In the genomic region with DNA sequence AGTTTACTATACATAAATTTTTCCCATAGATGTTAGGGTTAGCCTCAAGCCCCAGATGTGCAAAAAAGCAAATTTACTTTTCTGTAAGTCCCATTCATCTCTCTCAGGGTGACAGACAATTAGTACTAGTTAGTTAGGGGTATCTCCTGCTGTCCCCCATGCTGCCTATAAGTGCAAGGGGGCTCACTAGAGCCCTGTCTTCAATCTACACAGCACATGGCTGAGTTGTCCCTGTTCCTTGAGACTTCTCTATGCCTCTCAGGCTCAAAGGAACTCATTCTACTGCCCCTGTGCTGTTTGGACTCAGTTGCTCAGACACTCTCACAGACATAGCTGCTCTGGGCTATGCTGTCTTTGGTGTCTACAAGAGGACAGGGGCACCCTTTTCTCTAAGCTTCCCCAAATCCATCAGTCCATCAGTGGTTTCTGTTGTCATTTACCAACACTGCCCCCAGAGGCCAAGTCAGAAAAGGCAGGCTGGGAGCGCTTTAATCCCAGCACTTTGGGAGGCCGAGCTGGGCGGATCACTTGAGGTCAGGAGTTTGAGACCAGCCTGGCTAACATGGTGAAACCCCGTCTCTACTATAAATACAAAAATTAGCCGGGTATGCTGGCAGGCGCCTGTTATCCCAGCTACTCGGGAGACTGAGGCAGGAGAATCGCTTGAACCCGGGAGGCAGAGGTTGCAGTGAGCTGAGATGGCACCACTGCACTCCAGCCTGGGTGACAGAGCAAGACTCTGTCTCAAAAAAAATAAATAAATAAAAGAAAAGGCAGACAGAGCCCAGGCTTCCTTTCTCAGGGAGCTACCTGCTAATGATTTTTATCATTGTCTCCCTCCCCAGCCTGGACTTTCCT, we compare ENCODE assay signal across 8 cellular contexts. TPM values are rescaled to one million over a fixed set of nuclear protein-coding genes. Genes with fewer than 3 reads are reported as not detected.
DNase-seq lines count a peak whose midpoint lies in the region; ATAC-seq and TF ChIP-seq lines count a peak whose summit lies in the region.

No MANE protein-coding gene starts in this region.

- H3K27me3 Mint-ChIP-seq in CD4-positive, alpha-beta memory T cell, result peaks cover 9 to 10% of the 10 kb centered on the region in 2 donors

- WGBS in gastroesophageal sphincter (ENCODE audit: low coverage in 1 of 2), 2 donors, result 51% methylated on average over 2 of the region's 9 CpGs; no CpG with 5 or more reads in 1 of the 2 donors

- H3K9me3 ChIP-seq in CD4-positive, alpha-beta memory T cell (ENCODE audit: control insufficient read depth in 1 of 2, low read length in 2 of 2), result no peaks in the 10 kb centered on the region
- H3K9me3 ChIP-seq in gastroesophageal sphincter, result no peaks in the 10 kb centered on the region
- H3K9me3 ChIP-seq in gastrocnemius medialis, result no peaks in the 10 kb centered on the region

- H3K27me3 ChIP-seq in CD4-positive, alpha-beta memory T cell (ENCODE audit: insufficient read depth, low read length), result no peaks in the 10 kb centered on the region
- H3K27me3 ChIP-seq in gastroesophageal sphincter (no peaks in the 10 kb centered on the region), gastrocnemius medialis (no peaks in the 10 kb centered on the region)

- no peak for TF ChIP-seq POLR2A in gastroesophageal sphincter (IDR thresholded peaks at IDR 0.05)
- TF ChIP-seq POLR2A in gastrocnemius medialis (IDR thresholded peaks at IDR 0.05), result no peak

- H3K36me3 ChIP-seq in CD4-positive, alpha-beta memory T cell (ENCODE audit: insufficient read depth, low read length), result no peaks in the 10 kb centered on the region
- H3K36me3 ChIP-seq in gastroesophageal sphincter, result no peaks in the 10 kb centered on the region
- no peaks in the 10 kb centered on the region for H3K36me3 ChIP-seq in gastrocnemius medialis

- DNase-seq in CD4-positive, alpha-beta memory T cell, result peak in 3 of 5 donors; percentile 9 to 43 (median 21)
- DNase-seq in NCI-H226 (peak; percentile 22), gastrocnemius medialis (no peak), NCI-H446 treated with DMSO at 0.1 percent for 48 hours (lab: John Stamatoyannopoulos, UW) (no peak)
- peak; percentile 61 for DNase-seq in activated CD8-positive, alpha-beta memory T cell treated with anti-CD3 and anti-CD28 coated beads, Interleukin-2, amount 50 U/mL, for 48 hours

- no peak overlapping the region for H3K27ac Mint-ChIP-seq in CD4-positive, alpha-beta memory T cell

- H3K4me1 Mint-ChIP-seq in CD4-positive, alpha-beta memory T cell, result no peaks in the 10 kb centered on the region

- H3K9me3 Mint-ChIP-seq in CD4-positive, alpha-beta memory T cell, result peaks cover 0 to 4% (median 0%) of the 10 kb centered on the region in 8 donors

- H3K4me3 Mint-ChIP-seq in CD4-positive, alpha-beta memory T cell, result no peak overlapping the region

- peak; percentile 73 for ATAC-seq in GM21515 (IDR thresholded peaks at IDR 0.05; ENCODE audit: unreplicated experiment)
- no peak for ATAC-seq in gastroesophageal sphincter
- ATAC-seq in gastrocnemius medialis, result no peak
- no peak for ATAC-seq in GM21825 (IDR thresholded peaks at IDR 0.05; ENCODE audit: unreplicated experiment)

- TF ChIP-seq EP300 in gastroesophageal sphincter (IDR thresholded peaks at IDR 0.05), result no peak

- in situ Hi-C loops in gastrocnemius medialis (cut with MboI; ENCODE audit: low sequenced_read_pairs in 4 of 4), result no loop called here

- H3K36me3 Mint-ChIP-seq in CD4-positive, alpha-beta memory T cell, result peaks cover 0 to 3% of the 10 kb centered on the region in 2 donors

- no peaks in the 10 kb centered on the region for H3K4me1 ChIP-seq in CD4-positive, alpha-beta memory T cell (ENCODE audit: insufficient read depth, low read length)
- no peaks in the 10 kb centered on the region for H3K4me1 ChIP-seq in gastroesophageal sphincter
- H3K4me1 ChIP-seq in gastrocnemius medialis, result no peaks in the 10 kb centered on the region

- CTCF ChIA-PET in CD4-positive, alpha-beta memory T cell (lab: Charles Lee; ENCODE audit: partially characterized antibody), result interaction anchor here (0.6 to 2.5 kb wide), 10 partner anchors 9 to 549 kb away, joined by 3 to 14 read pairs (median 3); no protein-coding TSS in a partner anchor

- POLR2A ChIA-PET in CD4-positive, alpha-beta memory T cell (lab: Charles Lee; ENCODE audit: partially characterized antibody), result no interaction called here

- TF ChIP-seq CTCF in gastroesophageal sphincter (IDR thresholded peaks at IDR 0.05) (peak in 3 of 4 experiments; percentile 16 to 51 (median 45)), gastrocnemius medialis (IDR thresholded peaks at IDR 0.05 in 4 of 5, conservative IDR thresholded peaks at IDR 0.05 in 1 of 5) (peak in 4 of 5 experiments; percentile 13 to 64 (median 30))

- intact Hi-C loops in CD4-positive, alpha-beta memory T cell (cut with micrococcal nuclease), result no loop called here
- intact Hi-C loops in gastrocnemius medialis (cut with DNase I; ENCODE audit: low total_unique reads), result no loop called here

- no peak overlapping the region for H3K27ac ChIP-seq in CD4-positive, alpha-beta memory T cell (ENCODE audit: low read depth, low read length)
- no peak overlapping the region for H3K27ac ChIP-seq in gastroesophageal sphincter
- H3K27ac ChIP-seq in gastrocnemius medialis, result no peak overlapping the region

- no peak overlapping the region for H3K4me3 ChIP-seq in CD4-positive, alpha-beta memory T cell (ENCODE audit: low read length in 2 of 2)
- no peak overlapping the region for H3K4me3 ChIP-seq in gastroesophageal sphincter
- H3K4me3 ChIP-seq in gastrocnemius medialis, result no peak overlapping the region

RNA-seq across cellular contexts. Expression of gene PRTG, which starts 31.4 kb away (rescaled TPM):
- total RNA-seq in CD4-positive, alpha-beta memory T cell, result not detected
- polyA plus RNA-seq in CD4-positive, alpha-beta memory T cell, result not detected
- 1 to 10 TPM in 3 of 4 donors, under 1 TPM in 1; 0.81 to 3.3 (median 1.2) TPM for total RNA-seq in gastroesophageal sphincter
- total RNA-seq in gastrocnemius medialis, result 1 to 10 TPM in 1 of 4 donors, under 1 TPM in 3; 0.05 to 2.0 (median 0.65) TPM

Comparison
In these comparisons a context has a peak if more than half of its experiments do, and no peak if none do; other contexts are left out.
1. DNase-seq: peak in CD4-positive, alpha-beta memory T cell (3 of 5), NCI-H226 (single experiment) and activated CD8-positive, alpha-beta memory T cell treated with anti-CD3 and anti-CD28 coated beads, Interleukin-2, amount 50 U/mL, for 48 hours (single experiment); none in gastrocnemius medialis (0 of 2) and NCI-H446 treated with DMSO at 0.1 percent for 48 hours (single experiment).